ENCODE assay signal across 27 cellular contexts in the genomic region with DNA sequence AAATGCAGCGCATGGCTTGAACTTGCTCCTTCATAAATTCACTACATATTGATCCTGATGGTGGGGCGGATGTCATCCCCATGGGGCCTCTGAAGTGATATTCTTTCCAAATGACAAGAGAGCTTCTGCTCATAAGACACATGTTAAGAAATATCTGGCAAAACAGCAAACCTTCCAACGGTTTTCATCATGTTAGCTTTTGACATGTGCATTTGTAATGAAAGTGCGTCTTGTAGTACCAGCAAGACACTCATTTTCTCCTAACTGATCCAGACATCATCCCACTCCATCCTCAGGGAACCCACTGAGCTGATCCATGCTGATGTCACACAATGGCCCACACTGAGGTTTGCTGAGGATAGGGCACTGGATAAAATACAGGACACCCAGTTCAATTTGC. TPM values are rescaled to one million over a fixed set of nuclear protein-coding genes. Genes with fewer than 3 reads are reported as not detected.
"Had no signal": no experiment of that assay in that cellular context is flagged by ENCODE, and none has a peak within 500 bp of the region (broad histone marks: within the 10 kb centered on the region; RNA-seq: fewer than 3 reads in every experiment).

No MANE protein-coding gene starts in this region.

- H3K9me3 ChIP-seq: ascending aorta had no signal

- H3K36me3 ChIP-seq: ascending aorta had no signal

- H3K4me3 ChIP-seq: ascending aorta had no signal

- H3K27me3 ChIP-seq: ascending aorta had no signal

- DNase-seq: activated B cell treated with CpG ODN at 0.5 μM for 24 hours; activated CD4-positive, alpha-beta memory T cell treated with anti-CD3 and anti-CD28 coated beads for 36 hours; activated CD4-positive, alpha-beta T cell treated with anti-CD3 and anti-CD28 coated beads for 4 hours; activated CD4-positive, alpha-beta T cell treated with anti-CD3 and anti-CD28 coated beads, Interleukin-2, amount 10 ng/mL, durations not matched to agents 24 days and 14 days; activated CD4-positive, alpha-beta T cell treated with anti-CD3 and anti-CD28 coated beads, Interleukin-2, amount 50 U/mL, for 1 hour; activated CD4-positive, alpha-beta T cell treated with anti-CD3 and anti-CD28 coated beads, Interleukin-2, amount 50 U/mL, for 4 hours; activated CD4-positive, CD25-positive, alpha-beta regulatory T cell treated with anti-CD3 and anti-CD28 coated beads, Interleukin-2, amount 50 U/mL, for 72 hours; activated CD8-positive, alpha-beta memory T cell treated with anti-CD3 and anti-CD28 coated beads for 24 hours; activated CD8-positive, alpha-beta memory T cell treated with anti-CD3 and anti-CD28 coated beads, Interleukin-2, amount 10 ng/mL, durations not matched to agents 7 days and 5 days; activated CD8-positive, alpha-beta memory T cell treated with anti-CD3 and anti-CD28 coated beads, Interleukin-2, amount 50 U/mL, for 48 hours; activated CD8-positive, alpha-beta T cell treated with anti-CD3 and anti-CD28 coated beads for 36 hours; activated effector memory CD4-positive, alpha-beta T cell treated with Interleukin-2 at 50 U/mL for 16 hours; activated gamma-delta T cell; activated naive CD4-positive, alpha-beta T cell treated with anti-CD3 and anti-CD28 coated beads, Interleukin-2, amount 10 ng/mL, durations not matched to agents 7 days and 5 days; activated naive CD4-positive, alpha-beta T cell treated with Interleukin-2 at 50 U/mL for 16 hours; activated naive CD8-positive, alpha-beta T cell treated with anti-CD3 and anti-CD28 coated beads, Interleukin-2, amount 10 ng/mL, durations not matched to agents 7 days and 5 days; activated naive CD8-positive, alpha-beta T cell treated with anti-CD3 and anti-CD28 coated beads, Interleukin-2, amount 50 U/mL, for 24 hours; activated T-cell treated with anti-CD3 and anti-CD28 coated beads, Interleukin-2, amount 50 U/mL, for 24 hours; activated T-cell treated with anti-CD3 and anti-CD28 coated beads, Interleukin-2, amount 50 U/mL, for 48 hours; amygdala; anterior cingulate cortex; central memory CD4-positive, alpha-beta T cell; T-helper 1 cell; T-helper 2 cell; T-helper 9 cell had no signal

- H3K27ac ChIP-seq: ascending aorta, VCaP had no signal

- ATAC-seq: activated CD8-positive, alpha-beta memory T cell treated with anti-CD3 and anti-CD28 coated beads, Interleukin-2, amount 10 ng/mL, durations not matched to agents 7 days and 5 days; activated CD8-positive, alpha-beta T cell treated with anti-CD3 and anti-CD28 coated beads for 36 hours; activated naive CD8-positive, alpha-beta T cell treated with anti-CD3 and anti-CD28 coated beads, Interleukin-2, amount 50 U/mL, for 24 hours had no signal

- H3K4me1 ChIP-seq: ascending aorta had no signal

RNA-seq across cellular contexts. Expression of a gene that starts 45.6 kb away (rescaled TPM):
- total RNA-seq: activated B cell treated with CpG ODN at 0.5 μM for 24 hours; activated CD4-positive, alpha-beta T cell treated with anti-CD3 and anti-CD28 coated beads, Interleukin-2, amount 10 ng/mL, durations not matched to agents 24 days and 14 days; activated CD8-positive, alpha-beta T cell treated with anti-CD3 and anti-CD28 coated beads for 36 hours had no signal
